ENCODE assay signal across 5 cellular contexts in the genomic region with DNA sequence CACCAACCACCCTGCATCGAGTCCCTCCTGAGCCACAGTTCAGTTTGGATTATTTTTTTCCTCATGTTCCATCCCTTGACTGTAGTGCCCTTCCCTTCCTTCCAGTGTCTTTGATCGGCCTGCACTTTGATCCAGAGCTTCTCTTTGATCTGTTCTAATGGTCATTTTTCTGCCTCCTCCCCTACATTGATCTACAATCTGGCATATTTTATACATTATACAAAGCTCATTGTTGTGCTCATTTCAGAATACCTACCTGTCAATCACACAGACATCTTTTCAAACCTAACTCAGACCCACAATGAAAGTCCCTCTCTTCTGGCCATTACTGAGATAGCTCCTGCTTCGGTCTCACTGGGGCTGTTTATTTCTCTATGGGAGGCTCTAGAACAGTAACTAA. TPM values are rescaled to one million over a fixed set of nuclear protein-coding genes. Genes with fewer than 3 reads are reported as not detected.
"Had no signal": no experiment of that assay in that cellular context is flagged by ENCODE, and none has a peak within 500 bp of the region (broad histone marks: within the 10 kb centered on the region; RNA-seq: fewer than 3 reads in every experiment).

No MANE protein-coding gene starts in this region.

RNA-seq across cellular contexts. Expression of a gene that starts 8.2 kb away (rescaled TPM):
- total RNA-seq: GM23248, H4, HFFc6, IMR-90 had no signal
- polyA plus RNA-seq: GM23248, IMR-90, K562 had no signal
